1 cellular context compared by ENCODE assay signal in genomic region chr20:32535953-32536823, GRCh38.
TF ChIP-seq lines count a peak whose summit lies in the region.

No MANE protein-coding gene starts in this region.

TF ChIP-seq in HepG2, 621 proteins besides CTCF, POLR2A, EP300 and RAD21 (continued from another document and continues in another):
- TF ChIP-seq, protein P1, sequence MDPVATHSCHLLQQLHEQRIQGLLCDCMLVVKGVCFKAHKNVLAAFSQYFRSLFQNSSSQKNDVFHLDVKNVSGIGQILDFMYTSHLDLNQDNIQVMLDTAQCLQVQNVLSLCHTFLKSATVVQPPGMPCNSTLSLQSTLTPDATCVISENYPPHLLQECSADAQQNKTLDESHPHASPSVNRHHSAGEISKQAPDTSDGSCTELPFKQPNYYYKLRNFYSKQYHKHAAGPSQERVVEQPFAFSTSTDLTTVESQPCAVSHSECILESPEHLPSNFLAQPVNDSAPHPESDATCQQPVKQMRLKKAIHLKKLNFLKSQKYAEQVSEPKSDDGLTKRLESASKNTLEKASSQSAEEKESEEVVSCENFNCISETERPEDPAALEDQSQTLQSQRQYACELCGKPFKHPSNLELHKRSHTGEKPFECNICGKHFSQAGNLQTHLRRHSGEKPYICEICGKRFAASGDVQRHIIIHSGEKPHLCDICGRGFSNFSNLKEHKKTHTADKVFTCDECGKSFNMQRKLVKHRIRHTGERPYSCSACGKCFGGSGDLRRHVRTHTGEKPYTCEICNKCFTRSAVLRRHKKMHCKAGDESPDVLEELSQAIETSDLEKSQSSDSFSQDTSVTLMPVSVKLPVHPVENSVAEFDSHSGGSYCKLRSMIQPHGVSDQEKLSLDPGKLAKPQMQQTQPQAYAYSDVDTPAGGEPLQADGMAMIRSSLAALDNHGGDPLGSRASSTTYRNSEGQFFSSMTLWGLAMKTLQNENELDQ (CRISPR knock-in tag; IDR thresholded peaks at IDR 0.05; ENCODE audit: borderline replicate concordance) = no peak
- TF ChIP-seq ZNF891 (CRISPR knock-in tag; IDR thresholded peaks at IDR 0.05) = peak; percentile 89
- no peak for TF ChIP-seq ZNF567 (CRISPR knock-in tag; IDR thresholded peaks at IDR 0.05; ENCODE audit: borderline replicate concordance)
- TF ChIP-seq, protein P2, sequence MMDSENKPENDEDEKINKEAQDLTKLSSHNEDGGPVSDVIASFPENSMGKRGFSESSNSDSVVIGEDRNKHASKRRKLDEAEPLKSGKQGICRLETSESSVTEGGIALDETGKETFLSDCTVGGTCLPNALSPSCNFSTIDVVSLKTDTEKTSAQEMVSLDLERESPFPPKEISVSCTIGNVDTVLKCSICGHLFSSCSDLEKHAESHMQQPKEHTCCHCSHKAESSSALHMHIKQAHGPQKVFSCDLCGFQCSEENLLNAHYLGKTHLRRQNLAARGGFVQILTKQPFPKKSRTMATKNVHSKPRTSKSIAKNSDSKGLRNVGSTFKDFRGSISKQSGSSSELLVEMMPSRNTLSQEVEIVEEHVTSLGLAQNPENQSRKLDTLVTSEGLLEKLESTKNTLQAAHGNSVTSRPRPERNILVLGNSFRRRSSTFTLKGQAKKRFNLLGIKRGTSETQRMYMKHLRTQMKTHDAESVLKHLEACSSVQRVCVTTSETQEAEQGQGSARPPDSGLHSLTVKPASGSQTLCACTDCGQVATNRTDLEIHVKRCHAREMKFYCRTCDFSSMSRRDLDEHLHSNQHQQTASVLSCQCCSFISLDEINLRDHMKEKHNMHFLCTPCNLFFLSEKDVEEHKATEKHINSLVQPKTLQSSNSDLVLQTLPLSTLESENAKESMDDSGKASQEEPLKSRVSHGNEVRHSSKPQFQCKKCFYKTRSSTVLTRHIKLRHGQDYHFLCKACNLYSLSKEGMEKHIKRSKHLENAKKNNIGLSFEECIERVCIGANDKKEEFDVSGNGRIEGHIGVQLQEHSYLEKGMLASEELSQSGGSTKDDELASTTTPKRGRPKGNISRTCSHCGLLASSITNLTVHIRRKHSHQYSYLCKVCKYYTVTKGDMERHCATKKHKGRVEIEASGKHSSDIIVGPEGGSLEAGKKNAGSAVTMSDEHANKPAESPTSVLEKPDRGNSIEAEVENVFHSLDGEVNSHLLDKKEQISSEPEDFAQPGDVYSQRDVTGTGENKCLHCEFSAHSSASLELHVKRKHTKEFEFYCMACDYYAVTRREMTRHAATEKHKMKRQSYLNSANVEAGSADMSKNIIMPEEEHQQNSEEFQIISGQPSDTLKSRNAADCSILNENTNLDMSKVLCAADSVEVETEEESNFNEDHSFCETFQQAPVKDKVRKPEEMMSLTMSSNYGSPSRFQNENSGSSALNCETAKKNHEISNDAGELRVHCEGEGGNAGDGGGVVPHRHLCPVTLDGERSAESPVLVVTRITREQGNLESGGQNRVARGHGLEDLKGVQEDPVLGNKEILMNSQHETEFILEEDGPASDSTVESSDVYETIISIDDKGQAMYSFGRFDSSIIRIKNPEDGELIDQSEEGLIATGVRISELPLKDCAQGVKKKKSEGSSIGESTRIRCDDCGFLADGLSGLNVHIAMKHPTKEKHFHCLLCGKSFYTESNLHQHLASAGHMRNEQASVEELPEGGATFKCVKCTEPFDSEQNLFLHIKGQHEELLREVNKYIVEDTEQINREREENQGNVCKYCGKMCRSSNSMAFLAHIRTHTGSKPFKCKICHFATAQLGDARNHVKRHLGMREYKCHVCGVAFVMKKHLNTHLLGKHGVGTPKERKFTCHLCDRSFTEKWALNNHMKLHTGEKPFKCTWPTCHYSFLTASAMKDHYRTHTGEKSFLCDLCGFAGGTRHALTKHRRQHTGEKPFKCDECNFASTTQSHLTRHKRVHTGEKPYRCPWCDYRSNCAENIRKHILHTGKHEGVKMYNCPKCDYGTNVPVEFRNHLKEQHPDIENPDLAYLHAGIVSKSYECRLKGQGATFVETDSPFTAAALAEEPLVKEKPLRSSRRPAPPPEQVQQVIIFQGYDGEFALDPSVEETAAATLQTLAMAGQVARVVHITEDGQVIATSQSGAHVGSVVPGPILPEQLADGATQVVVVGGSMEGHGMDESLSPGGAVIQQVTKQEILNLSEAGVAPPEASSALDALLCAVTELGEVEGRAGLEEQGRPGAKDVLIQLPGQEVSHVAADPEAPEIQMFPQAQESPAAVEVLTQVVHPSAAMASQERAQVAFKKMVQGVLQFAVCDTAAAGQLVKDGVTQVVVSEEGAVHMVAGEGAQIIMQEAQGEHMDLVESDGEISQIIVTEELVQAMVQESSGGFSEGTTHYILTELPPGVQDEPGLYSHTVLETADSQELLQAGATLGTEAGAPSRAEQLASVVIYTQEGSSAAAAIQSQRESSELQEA (CRISPR knock-in tag; IDR thresholded peaks at IDR 0.05; ENCODE audit: not compliant biosample characterization) = peak; percentile 69
- TF ChIP-seq ZBTB44 (CRISPR knock-in tag; IDR thresholded peaks at IDR 0.05) = no peak
- TF ChIP-seq ZFP82 (CRISPR knock-in tag; IDR thresholded peaks at IDR 0.05; ENCODE audit: borderline replicate concordance) = no peak
- TF ChIP-seq, protein P3, sequence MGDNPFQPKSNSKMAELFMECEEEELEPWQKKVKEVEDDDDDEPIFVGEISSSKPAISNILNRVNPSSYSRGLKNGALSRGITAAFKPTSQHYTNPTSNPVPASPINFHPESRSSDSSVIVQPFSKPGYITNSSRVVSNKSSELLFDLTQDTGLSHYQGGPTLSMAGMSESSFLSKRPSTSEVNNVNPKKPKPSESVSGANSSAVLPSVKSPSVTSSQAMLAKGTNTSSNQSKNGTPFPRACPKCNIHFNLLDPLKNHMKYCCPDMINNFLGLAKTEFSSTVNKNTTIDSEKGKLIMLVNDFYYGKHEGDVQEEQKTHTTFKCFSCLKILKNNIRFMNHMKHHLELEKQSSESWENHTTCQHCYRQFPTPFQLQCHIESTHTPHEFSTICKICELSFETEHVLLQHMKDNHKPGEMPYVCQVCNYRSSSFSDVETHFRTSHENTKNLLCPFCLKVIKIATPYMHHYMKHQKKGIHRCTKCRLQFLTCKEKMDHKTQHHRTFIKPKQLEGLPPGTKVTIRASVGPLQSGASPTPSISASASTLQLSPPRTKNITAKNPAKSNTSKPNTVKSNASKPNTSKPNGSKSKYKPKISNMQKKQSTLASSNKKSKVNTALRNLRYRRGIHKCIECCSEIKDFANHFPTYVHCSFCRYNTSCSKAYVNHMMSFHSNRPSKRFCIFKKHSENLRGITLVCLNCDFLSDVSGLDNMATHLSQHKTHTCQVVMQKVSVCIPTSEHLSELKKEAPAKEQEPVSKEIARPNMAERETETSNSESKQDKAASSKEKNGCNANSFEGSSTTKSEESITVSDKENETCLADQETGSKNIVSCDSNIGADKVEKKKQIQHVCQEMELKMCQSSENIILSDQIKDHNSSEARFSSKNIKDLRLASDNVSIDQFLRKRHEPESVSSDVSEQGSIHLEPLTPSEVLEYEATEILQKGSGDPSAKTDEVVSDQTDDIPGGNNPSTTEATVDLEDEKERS (CRISPR knock-in tag; IDR thresholded peaks at IDR 0.05) = peak; percentile 69; the same call in 1 of the 2 replicates
- no peak for TF ChIP-seq REL (CRISPR knock-in tag; conservative IDR thresholded peaks at IDR 0.05)
- no peak for TF ChIP-seq AGO1 (IDR thresholded peaks at IDR 0.05; ENCODE audit: low read depth, low read length, poor library complexity, severe bottlenecking)
- TF ChIP-seq, protein P4, sequence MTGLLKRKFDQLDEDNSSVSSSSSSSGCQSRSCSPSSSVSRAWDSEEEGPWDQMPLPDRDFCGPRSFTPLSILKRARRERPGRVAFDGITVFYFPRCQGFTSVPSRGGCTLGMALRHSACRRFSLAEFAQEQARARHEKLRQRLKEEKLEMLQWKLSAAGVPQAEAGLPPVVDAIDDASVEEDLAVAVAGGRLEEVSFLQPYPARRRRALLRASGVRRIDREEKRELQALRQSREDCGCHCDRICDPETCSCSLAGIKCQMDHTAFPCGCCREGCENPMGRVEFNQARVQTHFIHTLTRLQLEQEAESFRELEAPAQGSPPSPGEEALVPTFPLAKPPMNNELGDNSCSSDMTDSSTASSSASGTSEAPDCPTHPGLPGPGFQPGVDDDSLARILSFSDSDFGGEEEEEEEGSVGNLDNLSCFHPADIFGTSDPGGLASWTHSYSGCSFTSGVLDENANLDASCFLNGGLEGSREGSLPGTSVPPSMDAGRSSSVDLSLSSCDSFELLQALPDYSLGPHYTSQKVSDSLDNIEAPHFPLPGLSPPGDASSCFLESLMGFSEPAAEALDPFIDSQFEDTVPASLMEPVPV (CRISPR knock-in tag; IDR thresholded peaks at IDR 0.05) = 0 out of 2 replicates have a peak, but pooled peaks have one; percentile 39
- TF ChIP-seq ZFP36L2 (CRISPR knock-in tag; IDR thresholded peaks at IDR 0.05) = no peak
- TF ChIP-seq EED (CRISPR knock-in tag; IDR thresholded peaks at IDR 0.05) = peak; percentile 84; the same call in 1 of the 2 replicates
- TF ChIP-seq ZNF207 (IDR thresholded peaks at IDR 0.05; ENCODE audit: borderline replicate concordance) = no peak
- TF ChIP-seq, protein P5, sequence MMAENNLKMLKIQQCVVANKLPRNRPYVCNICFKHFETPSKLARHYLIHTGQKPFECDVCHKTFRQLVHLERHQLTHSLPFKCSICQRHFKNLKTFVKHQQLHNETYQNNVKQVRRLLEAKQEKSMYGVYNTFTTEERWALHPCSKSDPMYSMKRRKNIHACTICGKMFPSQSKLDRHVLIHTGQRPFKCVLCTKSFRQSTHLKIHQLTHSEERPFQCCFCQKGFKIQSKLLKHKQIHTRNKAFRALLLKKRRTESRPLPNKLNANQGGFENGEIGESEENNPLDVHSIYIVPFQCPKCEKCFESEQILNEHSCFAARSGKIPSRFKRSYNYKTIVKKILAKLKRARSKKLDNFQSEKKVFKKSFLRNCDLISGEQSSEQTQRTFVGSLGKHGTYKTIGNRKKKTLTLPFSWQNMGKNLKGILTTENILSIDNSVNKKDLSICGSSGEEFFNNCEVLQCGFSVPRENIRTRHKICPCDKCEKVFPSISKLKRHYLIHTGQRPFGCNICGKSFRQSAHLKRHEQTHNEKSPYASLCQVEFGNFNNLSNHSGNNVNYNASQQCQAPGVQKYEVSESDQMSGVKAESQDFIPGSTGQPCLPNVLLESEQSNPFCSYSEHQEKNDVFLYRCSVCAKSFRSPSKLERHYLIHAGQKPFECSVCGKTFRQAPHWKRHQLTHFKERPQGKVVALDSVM (CRISPR knock-in tag; IDR thresholded peaks at IDR 0.05) = no peak
- no peak for TF ChIP-seq ZNF614 (CRISPR knock-in tag; IDR thresholded peaks at IDR 0.05; ENCODE audit: borderline replicate concordance)
- no peak for TF ChIP-seq NR0B2 (CRISPR knock-in tag; IDR thresholded peaks at IDR 0.05)
- TF ChIP-seq KLF9 (CRISPR knock-in tag; IDR thresholded peaks at IDR 0.05; ENCODE audit: low read depth) = no peak
- no peak for TF ChIP-seq ZNF570 (CRISPR knock-in tag; IDR thresholded peaks at IDR 0.05; ENCODE audit: borderline replicate concordance)
- no peak for TF ChIP-seq SIN3A (IDR thresholded peaks at IDR 0.05; ENCODE audit: borderline replicate concordance, low read depth, low read length)
- no peak for TF ChIP-seq SRSF4 (IDR thresholded peaks at IDR 0.05; ENCODE audit: low read depth, low read length, poor library complexity, severe bottlenecking)
- TF ChIP-seq TEF (CRISPR knock-in tag; IDR thresholded peaks at IDR 0.05) = no peak
- TF ChIP-seq MXI1 (IDR thresholded peaks at IDR 0.05; ENCODE audit: borderline replicate concordance, low read depth, low read length) = peak; percentile 69; the same call in 1 of the 3 replicates
- TF ChIP-seq PHF8 (CRISPR knock-in tag; IDR thresholded peaks at IDR 0.05) = no peak; the same call in 1 of the 2 replicates
- no peak for TF ChIP-seq ZBTB3 (CRISPR knock-in tag; IDR thresholded peaks at IDR 0.05; ENCODE audit: borderline replicate concordance, low read depth)
- no peak for TF ChIP-seq PRPF4 (IDR thresholded peaks at IDR 0.05; ENCODE audit: low read depth, low read length, poor library complexity, severe bottlenecking)
- TF ChIP-seq ZNF879 (CRISPR knock-in tag; IDR thresholded peaks at IDR 0.05) = no peak
- TF ChIP-seq ZNF766 (CRISPR knock-in tag; IDR thresholded peaks at IDR 0.05; ENCODE audit: borderline replicate concordance) = 0 out of 2 replicates have a peak, but pooled peaks have one; percentile 37
- no peak for TF ChIP-seq ZNF510 (CRISPR knock-in tag; IDR thresholded peaks at IDR 0.05; ENCODE audit: low read depth)
- TF ChIP-seq ZBTB42 (CRISPR knock-in tag; IDR thresholded peaks at IDR 0.05) = no peak
- TF ChIP-seq YY1 (IDR thresholded peaks at IDR 0.05; ENCODE audit: insufficient read depth, insufficient replicate concordance, low read depth, low read length) = peak; percentile 13
- TF ChIP-seq ZBTB43 (CRISPR knock-in tag; conservative IDR thresholded peaks at IDR 0.05) = no peak
- no peak for TF ChIP-seq ZNF660 (CRISPR knock-in tag; IDR thresholded peaks at IDR 0.05; ENCODE audit: borderline replicate concordance, low read depth)
- TF ChIP-seq ZNF101 (CRISPR knock-in tag; IDR thresholded peaks at IDR 0.05; ENCODE audit: borderline replicate concordance, low read depth) = no peak
- no peak for TF ChIP-seq ZNF569 (CRISPR knock-in tag; IDR thresholded peaks at IDR 0.05; ENCODE audit: borderline replicate concordance)
- no peak for TF ChIP-seq GATA4 (IDR thresholded peaks at IDR 0.05; ENCODE audit: borderline replicate concordance, low read depth)
- no peak for TF ChIP-seq ZFP41 (CRISPR knock-in tag; IDR thresholded peaks at IDR 0.05; ENCODE audit: borderline replicate concordance)
- no peak for TF ChIP-seq SP140L (CRISPR knock-in tag; IDR thresholded peaks at IDR 0.05; ENCODE audit: borderline replicate concordance)
